1 cellular context compared by ENCODE assay signal in genomic region chr20:45336530-45337366, GRCh38.
TF ChIP-seq lines count a peak whose summit lies in the region.

No MANE protein-coding gene starts in this region.

TF ChIP-seq in HepG2, 621 proteins besides CTCF, POLR2A, EP300 and RAD21 (continues in another document):
- TF ChIP-seq CHD4 (IDR thresholded peaks at IDR 0.05; ENCODE audit: borderline replicate concordance, low read length): no peak
- no peak for TF ChIP-seq ZNF598 (CRISPR knock-in tag; IDR thresholded peaks at IDR 0.05; ENCODE audit: borderline replicate concordance)
- TF ChIP-seq MED1 (CRISPR knock-in tag; IDR thresholded peaks at IDR 0.05): no peak
- TF ChIP-seq MEIS2 (CRISPR knock-in tag; IDR thresholded peaks at IDR 0.05): peak; percentile 35; the same call in 1 of the 2 replicates
- TF ChIP-seq PCBP2 (optimal IDR thresholded peaks at IDR 0.05; ENCODE audit: low read depth, low read length, poor library complexity, severe bottlenecking): no peak
- TF ChIP-seq YY1 (IDR thresholded peaks at IDR 0.05; ENCODE audit: insufficient read depth, insufficient replicate concordance, low read depth, low read length): peak; percentile 29
- peak; percentile 53 for TF ChIP-seq HDAC2 (CRISPR knock-in tag; IDR thresholded peaks at IDR 0.05)
- 0 out of 2 replicates have a peak, but pooled peaks have one; percentile 34 for TF ChIP-seq HNRNPL (IDR thresholded peaks at IDR 0.05; ENCODE audit: low read depth, low read length)
- TF ChIP-seq ZNF644 (CRISPR knock-in tag; IDR thresholded peaks at IDR 0.05; ENCODE audit: low read depth): peak; percentile 13; the same call in 1 of the 2 replicates
- peak; percentile 18; the same call in 1 of the 2 replicates for TF ChIP-seq ZFY (CRISPR knock-in tag; IDR thresholded peaks at IDR 0.05)
- TF ChIP-seq GABPB1 (CRISPR knock-in tag; IDR thresholded peaks at IDR 0.05): 0 out of 2 replicates have a peak, but pooled peaks have one; percentile 10
- TF ChIP-seq, protein P1, sequence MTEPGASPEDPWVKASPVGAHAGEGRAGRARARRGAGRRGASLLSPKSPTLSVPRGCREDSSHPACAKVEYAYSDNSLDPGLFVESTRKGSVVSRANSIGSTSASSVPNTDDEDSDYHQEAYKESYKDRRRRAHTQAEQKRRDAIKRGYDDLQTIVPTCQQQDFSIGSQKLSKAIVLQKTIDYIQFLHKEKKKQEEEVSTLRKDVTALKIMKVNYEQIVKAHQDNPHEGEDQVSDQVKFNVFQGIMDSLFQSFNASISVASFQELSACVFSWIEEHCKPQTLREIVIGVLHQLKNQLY (CRISPR knock-in tag; IDR thresholded peaks at IDR 0.05): 0 out of 2 replicates have a peak, but pooled peaks have one; percentile 11
- peak; percentile 59; the same call in 1 of the 2 replicates for TF ChIP-seq ARNT2 (CRISPR knock-in tag; IDR thresholded peaks at IDR 0.05; ENCODE audit: low read depth)
- 0 out of 2 replicates have a peak, but pooled peaks have one; percentile 20 for TF ChIP-seq ONECUT2 (CRISPR knock-in tag; IDR thresholded peaks at IDR 0.05)
- TF ChIP-seq ZNF230 (CRISPR knock-in tag; IDR thresholded peaks at IDR 0.05): 0 out of 2 replicates have a peak, but pooled peaks have one; percentile 58
- TF ChIP-seq, protein P2, sequence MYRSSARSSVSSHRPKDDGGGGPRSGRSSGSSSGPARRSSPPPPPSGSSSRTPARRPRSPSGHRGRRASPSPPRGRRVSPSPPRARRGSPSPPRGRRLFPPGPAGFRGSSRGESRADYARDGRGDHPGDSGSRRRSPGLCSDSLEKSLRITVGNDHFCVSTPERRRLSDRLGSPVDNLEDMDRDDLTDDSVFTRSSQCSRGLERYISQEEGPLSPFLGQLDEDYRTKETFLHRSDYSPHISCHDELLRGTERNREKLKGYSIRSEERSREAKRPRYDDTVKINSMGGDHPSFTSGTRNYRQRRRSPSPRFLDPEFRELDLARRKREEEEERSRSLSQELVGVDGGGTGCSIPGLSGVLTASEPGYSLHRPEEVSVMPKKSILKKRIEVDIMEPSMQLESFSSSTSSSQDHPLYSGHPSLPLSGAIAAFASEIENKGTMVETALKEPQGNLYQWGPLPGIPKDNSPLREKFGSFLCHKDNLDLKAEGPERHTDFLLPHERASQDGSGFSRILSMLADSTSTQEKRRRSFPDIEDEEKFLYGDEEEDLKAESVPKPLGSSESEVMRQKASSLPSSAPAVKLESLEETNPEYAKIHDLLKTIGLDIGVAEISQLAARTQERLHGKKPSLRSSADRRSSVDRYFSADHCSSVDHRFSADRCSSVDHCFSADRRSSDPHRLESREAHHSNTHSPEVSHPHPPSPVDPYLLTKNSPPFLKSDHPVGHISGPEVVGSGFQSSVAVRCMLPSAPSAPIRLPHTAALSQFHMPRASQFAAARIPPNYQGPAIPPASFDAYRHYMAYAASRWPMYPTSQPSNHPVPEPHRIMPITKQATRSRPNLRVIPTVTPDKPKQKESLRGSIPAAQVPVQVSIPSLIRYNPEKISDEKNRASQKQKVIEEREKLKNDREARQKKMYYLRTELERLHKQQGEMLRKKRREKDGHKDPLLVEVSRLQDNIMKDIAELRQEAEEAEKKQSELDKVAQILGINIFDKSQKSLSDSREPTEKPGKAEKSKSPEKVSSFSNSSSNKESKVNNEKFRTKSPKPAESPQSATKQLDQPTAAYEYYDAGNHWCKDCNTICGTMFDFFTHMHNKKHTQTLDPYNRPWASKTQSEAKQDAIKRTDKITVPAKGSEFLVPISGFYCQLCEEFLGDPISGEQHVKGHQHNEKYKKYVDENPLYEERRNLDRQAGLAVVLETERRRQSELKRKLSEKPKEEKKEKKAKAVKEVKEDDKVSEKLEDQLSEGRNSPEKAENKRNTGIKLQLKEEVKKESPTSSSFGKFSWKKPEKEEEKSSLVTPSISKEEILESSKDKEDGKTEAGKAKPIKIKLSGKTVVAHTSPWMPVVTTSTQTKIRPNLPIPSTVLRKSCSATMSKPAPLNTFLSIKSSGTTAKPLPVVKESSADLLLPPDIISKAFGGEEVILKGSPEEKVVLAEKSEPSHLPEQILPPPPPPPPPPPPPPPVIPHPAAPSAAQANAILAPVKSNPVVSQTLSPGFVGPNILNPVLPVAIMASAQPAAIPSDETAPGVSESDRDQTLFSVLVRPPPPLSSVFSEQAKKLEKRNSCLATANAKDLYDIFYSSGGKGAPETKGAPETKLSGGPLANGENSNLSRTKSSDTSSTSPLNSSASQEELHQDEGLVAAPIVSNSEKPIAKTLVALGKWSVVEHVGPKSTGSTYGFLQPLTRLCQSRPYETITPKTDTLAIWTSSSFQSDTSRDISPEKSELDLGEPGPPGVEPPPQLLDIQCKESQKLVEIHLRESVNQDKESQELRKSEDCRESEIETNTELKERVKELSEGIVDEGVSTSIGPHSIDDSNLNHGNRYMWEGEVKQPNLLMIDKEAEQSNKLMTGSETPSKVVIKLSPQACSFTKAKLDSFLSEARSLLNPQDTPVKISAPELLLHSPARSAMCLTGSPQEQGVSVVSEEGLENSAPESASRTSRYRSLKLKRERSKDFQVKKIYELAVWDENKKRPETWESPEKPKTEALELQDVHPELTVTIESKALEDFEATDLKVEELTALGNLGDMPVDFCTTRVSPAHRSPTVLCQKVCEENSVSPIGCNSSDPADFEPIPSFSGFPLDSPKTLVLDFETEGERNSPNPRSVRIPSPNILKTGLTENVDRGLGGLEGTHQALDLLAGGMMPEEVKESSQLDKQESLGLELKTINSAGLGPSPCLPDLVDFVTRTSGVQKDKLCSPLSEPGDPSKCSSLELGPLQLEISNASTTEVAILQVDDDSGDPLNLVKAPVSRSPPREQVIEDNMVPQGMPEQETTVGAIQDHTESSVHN (CRISPR knock-in tag; IDR thresholded peaks at IDR 0.05): no peak
- TF ChIP-seq ZFP91 (CRISPR knock-in tag; IDR thresholded peaks at IDR 0.05; ENCODE audit: borderline replicate concordance): no peak
- no peak for TF ChIP-seq ZMYM2 (CRISPR knock-in tag; IDR thresholded peaks at IDR 0.05)
- TF ChIP-seq AGO2 (optimal IDR thresholded peaks at IDR 0.05; ENCODE audit: low read depth, low read length): peak; percentile 26
- peak; percentile 15; the same call in 1 of the 2 replicates for TF ChIP-seq KDM5B (CRISPR knock-in tag; IDR thresholded peaks at IDR 0.05; ENCODE audit: borderline replicate concordance)
- TF ChIP-seq SATB2 (CRISPR knock-in tag; IDR thresholded peaks at IDR 0.05): 0 out of 2 replicates have a peak, but pooled peaks have one; percentile 47
- 0 out of 2 replicates have a peak, but pooled peaks have one; percentile 17 for TF ChIP-seq ZNF652 (CRISPR knock-in tag; IDR thresholded peaks at IDR 0.05; ENCODE audit: borderline replicate concordance, low read depth)
- TF ChIP-seq ATF6 (CRISPR knock-in tag; conservative IDR thresholded peaks at IDR 0.05): no peak
- TF ChIP-seq TSC22D2 (CRISPR knock-in tag; IDR thresholded peaks at IDR 0.05; ENCODE audit: borderline replicate concordance): 0 out of 2 replicates have a peak, but pooled peaks have one; percentile 64
- TF ChIP-seq ZNF687 (CRISPR knock-in tag; IDR thresholded peaks at IDR 0.05): peak; percentile 45
- no peak for TF ChIP-seq POLR2G (IDR thresholded peaks at IDR 0.05; ENCODE audit: low read depth, low read length)
- peak; percentile 86 for TF ChIP-seq ASH2L (IDR thresholded peaks at IDR 0.05; ENCODE audit: insufficient read length, low read depth, low read length)
- no peak for TF ChIP-seq REXO4 (CRISPR knock-in tag; IDR thresholded peaks at IDR 0.05; ENCODE audit: borderline replicate concordance)
- TF ChIP-seq, protein P3, sequence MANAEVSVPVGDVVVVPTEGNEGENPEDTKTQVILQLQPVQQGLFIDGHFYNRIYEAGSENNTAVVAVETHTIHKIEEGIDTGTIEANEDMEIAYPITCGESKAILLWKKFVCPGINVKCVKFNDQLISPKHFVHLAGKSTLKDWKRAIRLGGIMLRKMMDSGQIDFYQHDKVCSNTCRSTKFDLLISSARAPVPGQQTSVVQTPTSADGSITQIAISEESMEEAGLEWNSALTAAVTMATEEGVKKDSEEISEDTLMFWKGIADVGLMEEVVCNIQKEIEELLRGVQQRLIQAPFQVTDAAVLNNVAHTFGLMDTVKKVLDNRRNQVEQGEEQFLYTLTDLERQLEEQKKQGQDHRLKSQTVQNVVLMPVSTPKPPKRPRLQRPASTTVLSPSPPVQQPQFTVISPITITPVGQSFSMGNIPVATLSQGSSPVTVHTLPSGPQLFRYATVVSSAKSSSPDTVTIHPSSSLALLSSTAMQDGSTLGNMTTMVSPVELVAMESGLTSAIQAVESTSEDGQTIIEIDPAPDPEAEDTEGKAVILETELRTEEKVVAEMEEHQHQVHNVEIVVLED (CRISPR knock-in tag; IDR thresholded peaks at IDR 0.05; ENCODE audit: borderline replicate concordance): 0 out of 2 replicates have a peak, but pooled peaks have one; percentile 40
- 0 out of 2 replicates have a peak, but pooled peaks have one; percentile 3 for TF ChIP-seq MTA3 (CRISPR knock-in tag; IDR thresholded peaks at IDR 0.05)
- TF ChIP-seq CBFB (CRISPR knock-in tag; IDR thresholded peaks at IDR 0.05): no peak
- no peak for TF ChIP-seq ZNF34 (CRISPR knock-in tag; IDR thresholded peaks at IDR 0.05; ENCODE audit: borderline replicate concordance)
- TF ChIP-seq, protein P4, sequence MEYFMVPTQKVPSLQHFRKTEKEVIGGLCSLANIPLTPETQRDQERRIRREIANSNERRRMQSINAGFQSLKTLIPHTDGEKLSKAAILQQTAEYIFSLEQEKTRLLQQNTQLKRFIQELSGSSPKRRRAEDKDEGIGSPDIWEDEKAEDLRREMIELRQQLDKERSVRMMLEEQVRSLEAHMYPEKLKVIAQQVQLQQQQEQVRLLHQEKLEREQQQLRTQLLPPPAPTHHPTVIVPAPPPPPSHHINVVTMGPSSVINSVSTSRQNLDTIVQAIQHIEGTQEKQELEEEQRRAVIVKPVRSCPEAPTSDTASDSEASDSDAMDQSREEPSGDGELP (IDR thresholded peaks at IDR 0.05; ENCODE audit: borderline replicate concordance, low read depth): 0 out of 2 replicates have a peak, but pooled peaks have one; percentile 49
- TF ChIP-seq ZNF547 (CRISPR knock-in tag; IDR thresholded peaks at IDR 0.05): 0 out of 2 replicates have a peak, but pooled peaks have one; percentile 24
- TF ChIP-seq ZNF629 (CRISPR knock-in tag; conservative IDR thresholded peaks at IDR 0.05): peak; percentile 6; the same call in 1 of the 2 replicates
- TF ChIP-seq, protein P5, sequence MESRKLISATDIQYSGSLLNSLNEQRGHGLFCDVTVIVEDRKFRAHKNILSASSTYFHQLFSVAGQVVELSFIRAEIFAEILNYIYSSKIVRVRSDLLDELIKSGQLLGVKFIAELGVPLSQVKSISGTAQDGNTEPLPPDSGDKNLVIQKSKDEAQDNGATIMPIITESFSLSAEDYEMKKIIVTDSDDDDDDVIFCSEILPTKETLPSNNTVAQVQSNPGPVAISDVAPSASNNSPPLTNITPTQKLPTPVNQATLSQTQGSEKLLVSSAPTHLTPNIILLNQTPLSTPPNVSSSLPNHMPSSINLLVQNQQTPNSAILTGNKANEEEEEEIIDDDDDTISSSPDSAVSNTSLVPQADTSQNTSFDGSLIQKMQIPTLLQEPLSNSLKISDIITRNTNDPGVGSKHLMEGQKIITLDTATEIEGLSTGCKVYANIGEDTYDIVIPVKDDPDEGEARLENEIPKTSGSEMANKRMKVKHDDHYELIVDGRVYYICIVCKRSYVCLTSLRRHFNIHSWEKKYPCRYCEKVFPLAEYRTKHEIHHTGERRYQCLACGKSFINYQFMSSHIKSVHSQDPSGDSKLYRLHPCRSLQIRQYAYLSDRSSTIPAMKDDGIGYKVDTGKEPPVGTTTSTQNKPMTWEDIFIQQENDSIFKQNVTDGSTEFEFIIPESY (CRISPR knock-in tag; IDR thresholded peaks at IDR 0.05): peak; percentile 80; the same call in 1 of the 2 replicates
